Comparison of ENCODE assay signal across 9 cellular contexts in the genomic region with DNA sequence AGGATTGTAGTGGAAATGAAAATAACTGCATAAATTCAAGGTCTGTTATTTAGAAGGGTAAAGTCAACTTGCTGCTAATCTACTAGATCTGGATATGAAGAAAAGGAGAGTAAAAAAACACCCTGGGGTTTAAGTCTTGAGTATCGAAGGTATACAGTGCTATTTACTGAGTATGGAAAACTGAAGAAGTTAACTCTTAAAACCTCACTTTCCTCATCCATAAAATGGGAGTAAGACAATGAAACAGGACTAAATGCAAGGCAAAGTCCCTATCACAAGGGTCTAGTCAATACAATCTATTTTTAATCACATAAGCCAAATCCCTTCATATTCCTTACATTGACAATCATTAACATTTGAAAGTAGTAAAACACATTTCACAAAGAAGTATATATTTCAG. TPM values are rescaled to one million over a fixed set of nuclear protein-coding genes. Genes with fewer than 3 reads are reported as not detected.
DNase-seq lines count a peak whose midpoint lies in the region; ATAC-seq and TF ChIP-seq lines count a peak whose summit lies in the region.
"Had no signal": no experiment of that assay in that cellular context is flagged by ENCODE, and none has a peak within 500 bp of the region (broad histone marks: within the 10 kb centered on the region; RNA-seq: fewer than 3 reads in every experiment).

No MANE protein-coding gene starts in this region.

- TF ChIP-seq CTCF in NB4 (IDR thresholded peaks at IDR 0.05; ENCODE audit: low read depth, low read length) (no peak), chondrocyte (IDR thresholded peaks at IDR 0.05) (no peak), osteoblast (IDR thresholded peaks at IDR 0.05; ENCODE audit: extremely low read depth, low read depth, low read length) (no peak)

- H2AFZ ChIP-seq in osteoblast (ENCODE audit: low read length), result no peak overlapping the region

- POLR2A ChIA-PET in activated CD4-positive, alpha-beta T cell treated with anti-CD3 and anti-CD28 coated beads for 36 hours (lab: Charles Lee), result no interaction called here

- TF ChIP-seq POLR2A in NB4 (IDR thresholded peaks at IDR 0.05; ENCODE audit: extremely low read depth, insufficient read length) (no peak), GM18505 (IDR thresholded peaks at IDR 0.05; ENCODE audit: borderline replicate concordance, extremely low read depth, insufficient read depth, insufficient read length) (no peak)

- H3K9me3 ChIP-seq in osteoblast (ENCODE audit: low read depth, low read length), result no peaks in the 10 kb centered on the region

- no peak for DNase-seq in activated CD4-positive, alpha-beta T cell treated with anti-CD3 and anti-CD28 coated beads for 36 hours
- no peak for DNase-seq in activated CD4-positive, alpha-beta T cell treated with anti-CD3 and anti-CD28 coated beads, Interleukin-2, amount 50 U/mL, for 1 hour
- DNase-seq in NB4 (ENCODE audit: low read depth) (no peak), chondrocyte (ENCODE audit: low spot score) (no peak), osteoblast (ENCODE audit: insufficient read length, low spot score, missing footprints) (no peak), CD1c-positive myeloid dendritic cell (ENCODE audit: extremely low spot score) (no peak)
- DNase-seq: stimulated activated CD8-positive, alpha-beta memory T cell treated with anti-CD3 and anti-CD28 coated beads, Interleukin-4, amount 100 ng/mL, for 48 hours had no signal

- no peak overlapping the region for H3K27ac Mint-ChIP-seq in activated CD4-positive, alpha-beta T cell treated with anti-CD3 and anti-CD28 coated beads for 36 hours
- no peak overlapping the region for H3K27ac Mint-ChIP-seq in chondrocyte (ENCODE audit: unreplicated experiment)

- intact Hi-C loops in activated CD4-positive, alpha-beta T cell treated with anti-CD3 and anti-CD28 coated beads for 36 hours (cut with DNase I, micrococcal nuclease), result loop anchor here (5.0 to 10.0 kb wide), 5 partner anchors 678 to 1754 kb away; partner anchors contain the start of gene SCAF8 (in 1 of the 2)

- peaks cover 4% of the 10 kb centered on the region for H3K36me3 ChIP-seq in osteoblast (ENCODE audit: insufficient read depth, low read length)

- H3K27me3 ChIP-seq in osteoblast (ENCODE audit: insufficient read depth, low read length), result no peaks in the 10 kb centered on the region

- H3K4me3 Mint-ChIP-seq in activated CD4-positive, alpha-beta T cell treated with anti-CD3 and anti-CD28 coated beads for 36 hours, result peak overlapping the region; percentile 90
- peak overlapping the region; percentile 39 for H3K4me3 Mint-ChIP-seq in chondrocyte (ENCODE audit: unreplicated experiment)

- H3K4me1 ChIP-seq in osteoblast (ENCODE audit: insufficient read depth, low read length), result peaks cover 41% of the 10 kb centered on the region

- ATAC-seq in activated CD4-positive, alpha-beta T cell treated with anti-CD3 and anti-CD28 coated beads for 36 hours, result no peak
- ATAC-seq in HG03135 (IDR thresholded peaks at IDR 0.05; ENCODE audit: unreplicated experiment) (no peak), GM18505 (IDR thresholded peaks at IDR 0.05; ENCODE audit: unreplicated experiment) (no peak)

- H3K79me2 ChIP-seq in osteoblast (ENCODE audit: insufficient read depth, low read length), result peaks cover 85% of the 10 kb centered on the region

- no peaks in the 10 kb centered on the region for H3K27me3 Mint-ChIP-seq in activated CD4-positive, alpha-beta T cell treated with anti-CD3 and anti-CD28 coated beads for 36 hours
- H3K27me3 Mint-ChIP-seq in chondrocyte (ENCODE audit: low read depth), result no peaks in the 10 kb centered on the region

- CTCF ChIA-PET in activated CD4-positive, alpha-beta T cell treated with anti-CD3 and anti-CD28 coated beads for 36 hours (lab: Charles Lee), result no interaction called here

- peaks cover 9% of the 10 kb centered on the region for H4K20me1 ChIP-seq in osteoblast (ENCODE audit: insufficient read depth, low read length)

- peaks cover 64% of the 10 kb centered on the region for H3K36me3 Mint-ChIP-seq in activated CD4-positive, alpha-beta T cell treated with anti-CD3 and anti-CD28 coated beads for 36 hours (ENCODE audit: low read depth)
- H3K36me3 Mint-ChIP-seq in chondrocyte (ENCODE audit: low read depth), result no peaks in the 10 kb centered on the region

- H3K4me3 ChIP-seq in NB4 (ENCODE audit: low read depth, low read length) (peak overlapping the region; percentile 87), osteoblast (ENCODE audit: insufficient read depth, low read length) (peak overlapping the region; percentile 56)

- peak overlapping the region; percentile 10 for H3K27ac ChIP-seq in osteoblast (ENCODE audit: low read depth, low read length)

- H3K4me1 Mint-ChIP-seq in activated CD4-positive, alpha-beta T cell treated with anti-CD3 and anti-CD28 coated beads for 36 hours, result peaks cover 37% of the 10 kb centered on the region
- H3K4me1 Mint-ChIP-seq in chondrocyte (ENCODE audit: low read depth), result peaks cover 58% of the 10 kb centered on the region

- H3K9me3 Mint-ChIP-seq in activated CD4-positive, alpha-beta T cell treated with anti-CD3 and anti-CD28 coated beads for 36 hours (ENCODE audit: low read depth), result no peaks in the 10 kb centered on the region
- no peaks in the 10 kb centered on the region for H3K9me3 Mint-ChIP-seq in chondrocyte (ENCODE audit: low read depth)

- H3K4me2 ChIP-seq in osteoblast (ENCODE audit: insufficient read depth, low read length), result peak overlapping the region; percentile 98

RNA-seq across cellular contexts. Expression of gene FBXO5, which starts 2.2 kb away (rescaled TPM):
- total RNA-seq in activated CD4-positive, alpha-beta T cell treated with anti-CD3 and anti-CD28 coated beads for 36 hours, result 10 to 100 TPM; 48.7 to 57.3 TPM
- total RNA-seq in chondrocyte (6.8 to 10.8 TPM (median 7.3 TPM) in 3 replicates), osteoblast (6.5 and 8.5 TPM in 2 replicates)

RNA-seq across cellular contexts. Expression of gene MTRF1L, which starts 21.9 kb away (rescaled TPM):
- total RNA-seq in activated CD4-positive, alpha-beta T cell treated with anti-CD3 and anti-CD28 coated beads for 36 hours, result 10 to 100 TPM; 16.8 to 19.9 TPM
- 16.5 to 17.6 TPM (median 17.1 TPM) in 3 replicates for total RNA-seq in chondrocyte
- 17.4 and 18.8 TPM in 2 replicates for total RNA-seq in osteoblast
